Comparison of ENCODE assay signal across 16 cellular contexts in genomic region chr5:26482076-26482816, GRCh38.
DNase-seq lines count a peak whose midpoint lies in the region; FAIRE-seq and TF ChIP-seq lines count a peak whose summit lies in the region.
"Had no signal": no experiment of that assay in that cellular context is flagged by ENCODE, and none has a peak within 500 bp of the region (broad histone marks: within the 10 kb centered on the region; RNA-seq: fewer than 3 reads in every experiment).

No MANE protein-coding gene starts in this region.

- H3K27me3 ChIP-seq in H1 (replicated peaks in 1 of 4; ENCODE audit: control insufficient read depth in 3 of 4, extremely low read depth in 1 of 4, insufficient read depth in 3 of 4, low read length in 3 of 4) (no peaks in the 10 kb centered on the region), stomach smooth muscle (ENCODE audit: control insufficient read depth in 1 of 2, insufficient read depth in 2 of 2, low read length in 2 of 2) (no peaks in the 10 kb centered on the region)

- TF ChIP-seq RAD21 in H1 (IDR thresholded peaks at IDR 0.05 in 1 of 2, conservative IDR thresholded peaks at IDR 0.05 in 1 of 2; ENCODE audit: low read depth in 2 of 2, low read length in 2 of 2) = no peak

- H3K4ac ChIP-seq in H1 (replicated peaks; ENCODE audit: insufficient read length, low read depth, low read length) = no peak overlapping the region

- H2BK20ac ChIP-seq in H1 (ENCODE audit: low read length) = no peak overlapping the region

- H3K4me3 ChIP-seq in H1 (ENCODE audit: extremely low read depth in 1 of 4, insufficient read depth in 2 of 4, low read depth in 3 of 4, low read length in 4 of 4) = no peak overlapping the region
- H3K4me3 ChIP-seq in stomach smooth muscle (ENCODE audit: low read length in 2 of 2) = peak overlapping the region; percentile 25 to 50

- POLR2A ChIA-PET in H1 (lab: Charles Lee; ENCODE audit: partially characterized antibody) = no interaction called here

- H3K79me1 ChIP-seq in H1 (ENCODE audit: low read depth, low read length) = no peaks in the 10 kb centered on the region

- H3K23ac ChIP-seq in H1 (ENCODE audit: insufficient read length) = no peak overlapping the region

- H3K56ac ChIP-seq in H1 (replicated peaks; ENCODE audit: insufficient read length, low read depth, low read length) = no peak overlapping the region

- H3K36me3 Mint-ChIP-seq in activated T-helper 2 cell treated with anti-CD3 and anti-CD28 coated beads, Interferon-gamma antibody, Interleukin-2, Interleukin-4, amounts not matched to agents 10 μg/mL and 5 μg/mL and 100 μg/mL, durations not matched to agents 14 hours and 24 hours and 36 hours (ENCODE audit: low read depth) = no peaks in the 10 kb centered on the region
- H3K36me3 Mint-ChIP-seq: activated naive CD8-positive, alpha-beta T cell treated with anti-CD3 and anti-CD28 coated beads, Interleukin-2, amount 10 ng/mL, durations not matched to agents 7 days and 5 days; CD4-positive, alpha-beta memory T cell; immature natural killer cell had no signal

- H2BK12ac ChIP-seq in H1 (ENCODE audit: low read depth, low read length) = no peak overlapping the region

- H3K4me1 ChIP-seq in H1 (replicated peaks in 1 of 4; ENCODE audit: control insufficient read depth in 3 of 4, insufficient read depth in 4 of 4, low read length in 3 of 4) (peaks cover 0 to 1% (median 0%) of the 10 kb centered on the region in 4 experiments; a peak in 1 of 7 replicates), stomach smooth muscle (ENCODE audit: control insufficient read depth, insufficient read depth, low read length) (no peaks in the 10 kb centered on the region)

- H3K4me1 Mint-ChIP-seq in activated T-helper 2 cell treated with anti-CD3 and anti-CD28 coated beads, Interferon-gamma antibody, Interleukin-2, Interleukin-4, amounts not matched to agents 10 μg/mL and 5 μg/mL and 100 μg/mL, durations not matched to agents 14 hours and 24 hours and 36 hours (ENCODE audit: low read depth) = no peaks in the 10 kb centered on the region
- H3K4me1 Mint-ChIP-seq: activated naive CD8-positive, alpha-beta T cell treated with anti-CD3 and anti-CD28 coated beads, Interleukin-2, amount 10 ng/mL, durations not matched to agents 7 days and 5 days; CD4-positive, alpha-beta memory T cell; immature natural killer cell had no signal

- H3K9me3 ChIP-seq in H1 (ENCODE audit: insufficient read depth in 2 of 2, low read depth in 1 of 2, low read length in 1 of 2) (peaks cover 0 to 7% of the 10 kb centered on the region in 2 experiments; a peak in 1 of 4 replicates), stomach smooth muscle (ENCODE audit: control insufficient read depth in 2 of 2, low read length in 2 of 2) (no peaks in the 10 kb centered on the region)

- no peak overlapping the region for H3K4me3 Mint-ChIP-seq in activated T-helper 2 cell treated with anti-CD3 and anti-CD28 coated beads, Interferon-gamma antibody, Interleukin-2, Interleukin-4, amounts not matched to agents 10 μg/mL and 5 μg/mL and 100 μg/mL, durations not matched to agents 14 hours and 24 hours and 36 hours (ENCODE audit: low read depth)
- H3K4me3 Mint-ChIP-seq: activated naive CD8-positive, alpha-beta T cell treated with anti-CD3 and anti-CD28 coated beads, Interleukin-2, amount 10 ng/mL, durations not matched to agents 7 days and 5 days; HFFc6; stimulated activated naive CD8-positive, alpha-beta T cell treated with anti-CD3 and anti-CD28 coated beads, Interleukin-15, Interleukin-2, amounts not matched to agents 100 ng/mL and 50 ng/mL, for 24 hours had no signal

- H4K5ac ChIP-seq in H1 (ENCODE audit: insufficient read length, low read depth, low read length) = no peak overlapping the region

- peaks cover 15% of the 10 kb centered on the region for H3K9me3 Mint-ChIP-seq in activated T-helper 2 cell treated with anti-CD3 and anti-CD28 coated beads, Interferon-gamma antibody, Interleukin-2, Interleukin-4, amounts not matched to agents 10 μg/mL and 5 μg/mL and 100 μg/mL, durations not matched to agents 14 hours and 24 hours and 36 hours
- H3K9me3 Mint-ChIP-seq: stimulated activated naive CD8-positive, alpha-beta T cell treated with anti-CD3 and anti-CD28 coated beads, Interleukin-15, Interleukin-2, amounts not matched to agents 100 ng/mL and 50 ng/mL, for 24 hours had no signal

- H3K14ac ChIP-seq in H1 (ENCODE audit: insufficient read length) = no peak overlapping the region

- H3K27ac Mint-ChIP-seq in activated T-helper 2 cell treated with anti-CD3 and anti-CD28 coated beads, Interferon-gamma antibody, Interleukin-2, Interleukin-4, amounts not matched to agents 10 μg/mL and 5 μg/mL and 100 μg/mL, durations not matched to agents 14 hours and 24 hours and 36 hours = no peak overlapping the region
- H3K27ac Mint-ChIP-seq: activated naive CD8-positive, alpha-beta T cell treated with anti-CD3 and anti-CD28 coated beads, Interleukin-2, amount 10 ng/mL, durations not matched to agents 7 days and 5 days; CD4-positive, alpha-beta memory T cell; HFFc6; immature natural killer cell; stimulated activated naive CD8-positive, alpha-beta T cell treated with anti-CD3 and anti-CD28 coated beads, Interleukin-15, Interleukin-2, amounts not matched to agents 100 ng/mL and 50 ng/mL, for 24 hours had no signal

- H3K4me2 ChIP-seq in H1 (ENCODE audit: insufficient read depth in 1 of 2, low read depth in 2 of 2, low read length in 2 of 2) = no peak overlapping the region

- no peak overlapping the region for H3K27ac ChIP-seq in H1 (ENCODE audit: low read depth, low read length)
- no peak overlapping the region for H3K27ac ChIP-seq in stomach smooth muscle (ENCODE audit: low read length)

- TF ChIP-seq EP300 in H1 (IDR thresholded peaks at IDR 0.05; ENCODE audit: borderline replicate concordance in 1 of 2, low read depth in 2 of 2, low read length in 2 of 2) = no peak

- H3K79me2 ChIP-seq in H1 (ENCODE audit: control insufficient read depth in 1 of 2, insufficient read depth in 2 of 2, low read length in 2 of 2) = no peaks in the 10 kb centered on the region

- intact Hi-C loops in activated T-helper 2 cell treated with anti-CD3 and anti-CD28 coated beads, Interferon-gamma antibody, Interleukin-2, Interleukin-4, amounts not matched to agents 10 μg/mL and 5 μg/mL and 100 μg/mL, durations not matched to agents 14 hours and 24 hours and 36 hours (cut with micrococcal nuclease) = no loop called here

- DNase-seq in H4 (ENCODE audit: low spot score) = peak; percentile 33
- peak; percentile 47 for DNase-seq in NCI-H2029 (lab: John Stamatoyannopoulos, UW)
- no peak for DNase-seq in H1 (ENCODE audit: low read depth in 1 of 2, low spot score in 2 of 2)
- DNase-seq in activated T-helper 2 cell treated with anti-CD3 and anti-CD28 coated beads, Interferon-gamma antibody, Interleukin-2, Interleukin-4, amounts not matched to agents 10 μg/mL and 5 μg/mL and 100 μg/mL, durations not matched to agents 14 hours and 24 hours and 36 hours (ENCODE audit: low spot score) = no peak
- no peak for DNase-seq in effector CD8-positive, alpha-beta T cell (lab: John Stamatoyannopoulos, UW)
- DNase-seq in COLO668 (lab: John Stamatoyannopoulos, UW; ENCODE audit: unreplicated experiment) = no peak
- DNase-seq in NCI-H2227 treated with DMSO at 0.1 percent for 48 hours (lab: John Stamatoyannopoulos, UW) = no peak
- DNase-seq: activated CD4-positive, CD25-positive, alpha-beta regulatory T cell; activated naive CD8-positive, alpha-beta T cell treated with anti-CD3 and anti-CD28 coated beads, Interleukin-2, amount 10 ng/mL, durations not matched to agents 7 days and 5 days; CD4-positive, alpha-beta memory T cell; HFFc6; immature natural killer cell; NCI-H187 treated with DMSO at 0.1 percent for 48 hours had no signal

- 0 out of 2 replicates have a peak overlapping the region, but pooled peaks have one; percentile 27 for H2AFZ ChIP-seq in H1 (ENCODE audit: low read length)

- CTCF ChIA-PET in H1 (lab: Charles Lee; ENCODE audit: partially characterized antibody) = interaction anchor here (0.6 to 1.4 kb wide), 13 partner anchors 9 to 1737 kb away, joined by 3 to 6 read pairs (median 3); no protein-coding TSS in a partner anchor

- 92% methylated on average over 5 of the region's 5 CpGs; no CpG with 5 or more reads in 1 of the 2 experiments for WGBS in H1 (ENCODE audit: extremely low coverage in 1 of 2, insufficient coverage in 1 of 2, insufficient read length in 1 of 2, insufficient replicate concordance in 2 of 2, low coverage in 1 of 2, low lambda C conversion rate in 2 of 2, missing lambda C conversion rate in 1 of 2), 2 experiments

- H3K27me3 Mint-ChIP-seq in activated T-helper 2 cell treated with anti-CD3 and anti-CD28 coated beads, Interferon-gamma antibody, Interleukin-2, Interleukin-4, amounts not matched to agents 10 μg/mL and 5 μg/mL and 100 μg/mL, durations not matched to agents 14 hours and 24 hours and 36 hours (ENCODE audit: low read depth) = no peaks in the 10 kb centered on the region
- H3K27me3 Mint-ChIP-seq: activated naive CD8-positive, alpha-beta T cell treated with anti-CD3 and anti-CD28 coated beads, Interleukin-2, amount 10 ng/mL, durations not matched to agents 7 days and 5 days; CD4-positive, alpha-beta memory T cell; stimulated activated naive CD8-positive, alpha-beta T cell treated with anti-CD3 and anti-CD28 coated beads, Interleukin-15, Interleukin-2, amounts not matched to agents 100 ng/mL and 50 ng/mL, for 24 hours had no signal

- no peaks in the 10 kb centered on the region for H3K23me2 ChIP-seq in H1 (ENCODE audit: low read depth, low read length)

- H3K18ac ChIP-seq in H1 (ENCODE audit: extremely low read depth, low read length) = no peak overlapping the region

- no peak overlapping the region for H2BK15ac ChIP-seq in H1 (ENCODE audit: low read length)

- H2BK5ac ChIP-seq in H1 (ENCODE audit: low read depth, low read length) = no peak overlapping the region

- H4K8ac ChIP-seq in H1 (ENCODE audit: extremely low read depth, insufficient read depth, low read length) = no peak overlapping the region

- TF ChIP-seq POLR2A in H1 (IDR thresholded peaks at IDR 0.05; ENCODE audit: control extremely low read depth in 1 of 2, low read depth in 2 of 2, low read length in 2 of 2) = no peak

- no peak overlapping the region for H2BK120ac ChIP-seq in H1 (replicated peaks; ENCODE audit: low read depth, low read length)

- TF ChIP-seq CTCF in H1 (IDR thresholded peaks at IDR 0.05; ENCODE audit: control extremely low read depth in 1 of 3, insufficient read depth in 1 of 3, low read depth in 1 of 3, low read length in 3 of 3) = no peak

- H2AK5ac ChIP-seq in H1 (ENCODE audit: low read depth, low read length) = no peak overlapping the region

- no peak overlapping the region for H4K91ac ChIP-seq in H1 (replicated peaks; ENCODE audit: insufficient read length, low read length)

- no peaks in the 10 kb centered on the region for H4K20me1 ChIP-seq in H1 (replicated peaks in 1 of 2; ENCODE audit: control insufficient read depth in 1 of 2, insufficient read depth in 2 of 2, low read length in 2 of 2)

- FAIRE-seq in H1 (lab: Jason Lieb, UNC) = no peak
- FAIRE-seq: G401.6 had no signal

- H3K9ac ChIP-seq in H1 (replicated peaks in 1 of 4; ENCODE audit: extremely low read depth in 1 of 4, low read depth in 3 of 4, low read length in 3 of 4) = no peak overlapping the region
- H3K9ac ChIP-seq in stomach smooth muscle (ENCODE audit: low read length in 2 of 2) = no peak overlapping the region

- no peaks in the 10 kb centered on the region for H3K36me3 ChIP-seq in H1 (ENCODE audit: control insufficient read depth in 2 of 4, insufficient read depth in 4 of 4, low read length in 3 of 4)
- no peaks in the 10 kb centered on the region for H3K36me3 ChIP-seq in stomach smooth muscle (ENCODE audit: control insufficient read depth in 2 of 2, insufficient read depth in 2 of 2, low read length in 2 of 2)

Comparison
In these comparisons a context has a peak if more than half of its experiments do, and no peak if none do; other contexts are left out.
1. DNase-seq: peak in H4 (single experiment) and NCI-H2029 (single experiment); none in H1 (0 of 2), activated T-helper 2 cell treated with anti-CD3 and anti-CD28 coated beads, Interferon-gamma antibody, Interleukin-2, Interleukin-4, amounts not matched to agents 10 μg/mL and 5 μg/mL and 100 μg/mL, durations not matched to agents 14 hours and 24 hours and 36 hours (single experiment), effector CD8-positive, alpha-beta T cell (single experiment), COLO668 (single experiment) and NCI-H2227 treated with DMSO at 0.1 percent for 48 hours (single experiment).
2. H3K4me3 ChIP-seq: peak in stomach smooth muscle (2 of 2); none in H1 (0 of 4).